Comparison of ENCODE assay signal across 14 cellular contexts in genomic region chr11:47908198-47908597, GRCh38.
DNase-seq lines count a peak whose midpoint lies in the region; ATAC-seq and TF ChIP-seq lines count a peak whose summit lies in the region.
"Had no signal": no experiment of that assay in that cellular context is flagged by ENCODE, and none has a peak within 500 bp of the region (broad histone marks: within the 10 kb centered on the region; RNA-seq: fewer than 3 reads in every experiment).

No MANE protein-coding gene starts in this region.

- TF ChIP-seq CTCF in OCI-LY3 (IDR thresholded peaks at IDR 0.05; ENCODE audit: low read depth, low read length) (no peak), fibroblast of the aortic adventitia (IDR thresholded peaks at IDR 0.05; ENCODE audit: insufficient read depth, low read length) (no peak), upper lobe of left lung (IDR thresholded peaks at IDR 0.05) (no peak)

- no peaks in the 10 kb centered on the region for H4K20me1 ChIP-seq in OCI-LY3 (ENCODE audit: insufficient read depth, low read length)

- DNase-seq in Right ventricle myocardium superior (no peak), cardiac septum (ENCODE audit: low spot score) (no peak), fibroblast of the aortic adventitia (ENCODE audit: low read depth) (peak; percentile 78), upper lobe of left lung (no peak), SW480 (ENCODE audit: low spot score) (no peak)
- DNase-seq: activated CD4-positive, alpha-beta T cell treated with anti-CD3 and anti-CD28 coated beads for 48 hours; NCI-H1417; NCI-H526 treated with DMSO at 0.1 percent for 48 hours; spleen; T-cell had no signal

- TF ChIP-seq EP300 in upper lobe of left lung (IDR thresholded peaks at IDR 0.05): peak in 1 of 4 donors; percentile 6

- intact Hi-C loops in Right ventricle myocardium superior (cut with DNase I) (no loop called here), cardiac septum (cut with DNase I) (no loop called here)

- peak overlapping the region; percentile 7 for H3K4me2 ChIP-seq in OCI-LY3 (ENCODE audit: low read length)
- H3K4me2 ChIP-seq: neural progenitor cell had no signal

- no peaks in the 10 kb centered on the region for H3K9me3 ChIP-seq in OCI-LY3 (ENCODE audit: insufficient read depth, low read length)
- H3K9me3 ChIP-seq in upper lobe of left lung: no peaks in the 10 kb centered on the region
- H3K9me3 ChIP-seq: spleen had no signal

- H3K4me3 ChIP-seq in OCI-LY3 (ENCODE audit: low read length) (no peak overlapping the region), fibroblast of the aortic adventitia (ENCODE audit: low read depth, low read length) (no peak overlapping the region), upper lobe of left lung (no peak overlapping the region)
- H3K4me3 ChIP-seq: neural progenitor cell, spleen had no signal

- no peaks in the 10 kb centered on the region for H3K79me2 ChIP-seq in OCI-LY3 (ENCODE audit: low read length)

- H2AFZ ChIP-seq in OCI-LY3 (ENCODE audit: low read depth, low read length): no peak overlapping the region
- H2AFZ ChIP-seq: neural progenitor cell had no signal

- H3K4me1 ChIP-seq in OCI-LY3 (ENCODE audit: low read length) (peaks cover 35% of the 10 kb centered on the region), upper lobe of left lung (peaks cover 16 to 43% (median 32%) of the 10 kb centered on the region in 4 donors)
- H3K4me1 ChIP-seq: neural progenitor cell had no signal

- no peak for TF ChIP-seq POLR2A in upper lobe of left lung (IDR thresholded peaks at IDR 0.05)

- no peak overlapping the region for H3K27ac ChIP-seq in OCI-LY3 (ENCODE audit: low read length)
- H3K27ac ChIP-seq in upper lobe of left lung: peak overlapping the region; percentile 19 to 64 (median 58)
- H3K27ac ChIP-seq: neural progenitor cell had no signal

- no peaks in the 10 kb centered on the region for H3K27me3 ChIP-seq in OCI-LY3 (ENCODE audit: low read depth, low read length)
- H3K27me3 ChIP-seq in upper lobe of left lung: no peaks in the 10 kb centered on the region
- H3K27me3 ChIP-seq: neural progenitor cell, spleen had no signal

- WGBS in upper lobe of left lung, 2 donors: 17 to 38% methylated on average over 5 of the region's 5 CpGs

- H3K9ac ChIP-seq in OCI-LY3 (ENCODE audit: low read length): no peak overlapping the region
- H3K9ac ChIP-seq: neural progenitor cell had no signal

- ATAC-seq in Right ventricle myocardium superior (ENCODE audit: poor library complexity): peak; percentile 41
- ATAC-seq in upper lobe of left lung (ENCODE audit: low FRiP score in 2 of 2): peak; percentile 70 to 76
- ATAC-seq in GM19467 (IDR thresholded peaks at IDR 0.05; ENCODE audit: unreplicated experiment): no peak
- ATAC-seq in GM18870 (IDR thresholded peaks at IDR 0.05; ENCODE audit: unreplicated experiment): no peak
- ATAC-seq: T-cell had no signal

- no peaks in the 10 kb centered on the region for H3K36me3 ChIP-seq in OCI-LY3 (replicated peaks; ENCODE audit: low read depth, low read length)
- no peaks in the 10 kb centered on the region for H3K36me3 ChIP-seq in upper lobe of left lung
- H3K36me3 ChIP-seq: neural progenitor cell, spleen had no signal

Comparison
In these comparisons a context has a peak if more than half of its experiments do, and no peak if none do; other contexts are left out.
1. ATAC-seq: peak in Right ventricle myocardium superior (single experiment) and upper lobe of left lung (2 of 2); none in GM19467 (single experiment) and GM18870 (single experiment).